In the genomic region with DNA sequence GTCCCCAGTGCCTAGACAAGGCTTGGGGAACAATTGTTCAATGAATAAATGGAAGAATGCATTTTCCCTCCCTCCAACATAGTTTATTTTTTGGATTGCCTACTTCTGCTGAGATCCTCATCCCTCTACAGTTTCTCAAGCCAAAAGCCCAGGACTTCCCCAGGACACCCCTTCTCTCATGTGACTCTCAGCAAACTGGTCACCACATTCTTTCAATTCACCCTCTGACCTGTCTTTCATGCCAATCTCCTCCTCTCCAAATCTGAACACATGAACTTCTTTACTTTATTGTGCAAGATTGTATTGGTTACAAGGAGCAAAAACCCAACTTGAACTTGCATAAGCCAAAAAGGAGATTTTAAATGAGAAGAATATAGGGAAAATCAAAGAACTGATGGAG, we compare ENCODE assay signal across 16 cellular contexts.
A peak's percentile ranks its signal among the peaks of the same experiment; 100 is the strongest.
DNase-seq lines count a peak whose midpoint lies in the region; ATAC-seq and TF ChIP-seq lines count a peak whose summit lies in the region.
"Had no signal": no experiment of that assay in that cellular context is flagged by ENCODE, and none has a peak within 500 bp of the region (broad histone marks: within the 10 kb centered on the region; RNA-seq: fewer than 3 reads in every experiment).

No MANE protein-coding gene starts in this region.

- no peak overlapping the region for H3K4me3 ChIP-seq in Panc1 (ENCODE audit: low read depth in 2 of 2, low read length in 2 of 2)
- H3K4me3 ChIP-seq in fibroblast of mammary gland (ENCODE audit: control insufficient read depth, low read depth, low read length): no peak overlapping the region
- H3K4me3 ChIP-seq in transverse colon: no peak overlapping the region
- H3K4me3 ChIP-seq: cardiac muscle cell, lung had no signal

- H3K9me3 ChIP-seq in Panc1 (ENCODE audit: control insufficient read depth, insufficient read depth, low read depth, low read length) (no peaks in the 10 kb centered on the region; the same call in 1 of the 2 replicates), transverse colon (no peaks in the 10 kb centered on the region)

- H3K36me3 Mint-ChIP-seq in natural killer cell: no peaks in the 10 kb centered on the region
- H3K36me3 Mint-ChIP-seq: CD4-positive, alpha-beta memory T cell had no signal

- no peak for TF ChIP-seq EP300 in transverse colon (IDR thresholded peaks at IDR 0.05; ENCODE audit: low read depth)

- H3K27me3 Mint-ChIP-seq in natural killer cell (ENCODE audit: low read depth in 2 of 2): peaks cover 0 to 3% of the 10 kb centered on the region in 2 donors

- H3K4me1 Mint-ChIP-seq in natural killer cell: peaks cover 54 to 68% of the 10 kb centered on the region in 2 donors

- TF ChIP-seq CTCF in Panc1 (IDR thresholded peaks at IDR 0.05) (no peak), fibroblast of mammary gland (conservative IDR thresholded peaks at IDR 0.05; ENCODE audit: control insufficient read depth, insufficient read depth, low read depth, low read length) (no peak), natural killer cell (IDR thresholded peaks at IDR 0.05) (no peak), transverse colon (IDR thresholded peaks at IDR 0.05) (no peak)

- intact Hi-C loops in Panc1 (cut with micrococcal nuclease; ENCODE audit: unreplicated experiment) (no loop called here), natural killer cell (cut with micrococcal nuclease) (loop anchor here (2.0 to 10.0 kb wide), 3 partner anchors 26 to 102 kb away; a partner anchor contains a TSS), transverse colon (cut with DNase I; ENCODE audit: low total_unique reads) (no loop called here)

- no peak for TF ChIP-seq POLR2A in transverse colon (IDR thresholded peaks at IDR 0.05)

- H3K36me3 ChIP-seq in Panc1 (ENCODE audit: control insufficient read depth, insufficient read depth, low read length): no peaks in the 10 kb centered on the region
- no peaks in the 10 kb centered on the region for H3K36me3 ChIP-seq in transverse colon
- H3K36me3 ChIP-seq: cardiac muscle cell had no signal

- no peak for ATAC-seq in Panc1
- ATAC-seq in natural killer cell: no peak
- ATAC-seq: PC-3 had no signal

- peak overlapping the region; percentile 47 for H3K4me3 Mint-ChIP-seq in natural killer cell

- in situ Hi-C loops in Panc1 (cut with HindIII; ENCODE audit: low pct_unique_long_range_greater_than_20kb, low sequenced_read_pairs): no loop called here
- in situ Hi-C loops in transverse colon (cut with MboI; ENCODE audit: low pct_ligation_motif_present in 1 of 4, low pct_unique_long_range_greater_than_20kb in 1 of 4, low sequenced_read_pairs in 3 of 4): loop anchor here in 1 of 4 donors (10.0 kb wide), 1 partner anchor 102 kb away; a partner anchor contains a TSS

- H3K27ac ChIP-seq in Panc1 (ENCODE audit: low read length) (peak overlapping the region; percentile 81), transverse colon (peak overlapping the region in 3 of 4 donors; percentile 49 to 75 (median 58))
- H3K27ac ChIP-seq: cardiac muscle cell had no signal

- POLR2A ChIA-PET in Panc1 (lab: Charles Lee): no interaction called here

- DNase-seq in Panc1 (ENCODE audit: low read depth, low spot score): no peak
- peak; percentile 48 for DNase-seq in fibroblast of mammary gland (ENCODE audit: low read depth)
- no peak for DNase-seq in natural killer cell
- DNase-seq in transverse colon: no peak
- no peak for DNase-seq in cerebellar cortex (ENCODE audit: low spot score)
- no peak for DNase-seq in NCI-H1105 treated with DMSO at 0.1 percent for 48 hours (lab: John Stamatoyannopoulos, UW)
- DNase-seq in NCI-H1048 (lab: John Stamatoyannopoulos, UW): no peak
- no peak for DNase-seq in NCI-H187 (lab: John Stamatoyannopoulos, UW)
- DNase-seq: activated CD4-positive, CD25-positive, alpha-beta regulatory T cell; activated naive CD4-positive, alpha-beta T cell treated with Interleukin-2 at 50 U/mL for 16 hours; CD4-positive, alpha-beta memory T cell; NCI-H1930; PC-3; trophoblast cell had no signal

- BruUV-seq in Panc1 (replicated peaks; lab: Mats Ljungman, UMichigan): no TSS peak

- CTCF ChIA-PET in Panc1 (lab: Charles Lee): no interaction called here

- no peaks in the 10 kb centered on the region for H3K9me3 Mint-ChIP-seq in natural killer cell
- H3K9me3 Mint-ChIP-seq: CD4-positive, alpha-beta memory T cell had no signal

- H3K27me3 ChIP-seq in Panc1 (ENCODE audit: control insufficient read depth, insufficient read depth, low read length): no peaks in the 10 kb centered on the region
- H3K27me3 ChIP-seq in transverse colon: no peaks in the 10 kb centered on the region
- H3K27me3 ChIP-seq: cardiac muscle cell had no signal

- H3K4me1 ChIP-seq in Panc1 (ENCODE audit: control insufficient read depth, insufficient read depth, low read length) (peaks cover 40% of the 10 kb centered on the region), transverse colon (peaks cover 8 to 49% (median 37%) of the 10 kb centered on the region in 4 donors)

- H3K27ac Mint-ChIP-seq in natural killer cell: peak overlapping the region; percentile 76 to 78
